15 cellular contexts compared by ENCODE assay signal in the genomic region with DNA sequence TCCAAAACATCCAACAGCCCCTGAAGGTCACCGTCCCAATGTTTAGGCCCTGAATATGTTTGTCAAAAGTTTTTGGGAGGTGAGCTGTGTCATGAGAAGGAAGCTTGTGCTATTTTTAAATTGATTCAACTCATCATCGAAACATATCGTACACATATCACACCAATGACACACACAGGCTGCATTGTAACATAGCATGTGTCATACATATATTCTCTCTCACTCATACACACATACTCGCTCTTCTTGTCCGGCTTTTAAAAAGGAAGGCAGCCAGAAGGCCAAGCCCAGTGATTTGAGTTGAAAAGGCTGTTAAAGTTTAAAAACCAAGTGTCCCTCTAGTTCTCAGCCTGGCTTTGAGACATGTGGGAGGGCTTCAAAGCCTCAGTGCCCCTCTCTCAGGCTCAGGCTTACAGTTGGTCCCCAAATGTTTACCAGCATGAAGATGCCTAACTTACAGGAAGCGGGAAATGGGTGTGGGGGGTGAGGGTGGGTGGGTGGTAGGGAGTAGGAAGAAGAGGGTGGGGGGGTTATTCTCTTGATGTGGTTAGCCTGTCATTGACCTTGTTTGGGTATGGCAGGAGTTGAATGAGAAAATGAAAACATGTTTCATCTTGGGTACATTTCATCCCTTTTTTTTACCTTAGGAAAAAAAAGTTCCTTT. TPM values are rescaled to one million over a fixed set of nuclear protein-coding genes. Genes with fewer than 3 reads are reported as not detected.
A peak's percentile ranks its signal among the peaks of the same experiment; 100 is the strongest.
DNase-seq lines count a peak whose midpoint lies in the region; ATAC-seq and TF ChIP-seq lines count a peak whose summit lies in the region.
"Had no signal": no experiment of that assay in that cellular context is flagged by ENCODE, and none has a peak within 500 bp of the region (broad histone marks: within the 10 kb centered on the region; RNA-seq: fewer than 3 reads in every experiment).

No MANE protein-coding gene starts in this region.

- H3K4me1 Mint-ChIP-seq in activated naive CD4-positive, alpha-beta T cell treated with anti-CD3 and anti-CD28 coated beads, Interleukin-2, amount 10 ng/mL, durations not matched to agents 7 days and 5 days: peaks cover 63% of the 10 kb centered on the region
- peaks cover 49% of the 10 kb centered on the region for H3K4me1 Mint-ChIP-seq in stimulated activated naive CD8-positive, alpha-beta T cell treated with anti-CD3 and anti-CD28 coated beads, Interleukin-15, amount 100 ng/mL, for 72 hours

- DNase-seq in activated naive CD4-positive, alpha-beta T cell treated with anti-CD3 and anti-CD28 coated beads, Interleukin-2, amount 10 ng/mL, durations not matched to agents 7 days and 5 days: peak; percentile 23
- DNase-seq in activated naive CD4-positive, alpha-beta T cell treated with anti-CD3 and anti-CD28 coated beads, Interleukin-2, amount 50 U/mL, for 16 hours: no peak
- peak; percentile 61 for DNase-seq in SW480 (ENCODE audit: low spot score)
- DNase-seq in esophagus muscularis mucosa (ENCODE audit: extremely low spot score): peak; percentile 64
- no peak for DNase-seq in stimulated activated naive CD8-positive, alpha-beta T cell treated with anti-CD3 and anti-CD28 coated beads, Interleukin-15, amount 100 ng/mL, for 72 hours
- DNase-seq in inferior parietal cortex (ENCODE audit: extremely low spot score): no peak
- DNase-seq in omental fat pad (ENCODE audit: low spot score): no peak
- DNase-seq: activated CD4-positive, alpha-beta T cell treated with anti-CD3 and anti-CD28 coated beads, Interleukin-2, amount 50 U/mL, for 1 hour; CD8-positive, alpha-beta T cell; cerebellar nuclear complex; NCI-H2171; SHP77 had no signal

- ATAC-seq in stimulated activated naive CD8-positive, alpha-beta T cell treated with anti-CD3 and anti-CD28 coated beads, Interleukin-15, amount 100 ng/mL, for 72 hours: peak; percentile 35
- ATAC-seq in GM21423 (IDR thresholded peaks at IDR 0.05; ENCODE audit: unreplicated experiment) (no peak), omental fat pad (ENCODE audit: low FRiP score) (no peak)
- ATAC-seq: CD8-positive, alpha-beta T cell; sciatic nerve had no signal

- TF ChIP-seq EP300 in esophagus muscularis mucosa (IDR thresholded peaks at IDR 0.05): no peak

- H3K36me3 ChIP-seq in esophagus muscularis mucosa: no peaks in the 10 kb centered on the region

- TF ChIP-seq CTCF in esophagus muscularis mucosa (IDR thresholded peaks at IDR 0.05): no peak
- no peak for TF ChIP-seq CTCF in omental fat pad (IDR thresholded peaks at IDR 0.05)

- peaks cover 12% of the 10 kb centered on the region for H3K36me3 Mint-ChIP-seq in activated naive CD4-positive, alpha-beta T cell treated with anti-CD3 and anti-CD28 coated beads, Interleukin-2, amount 10 ng/mL, durations not matched to agents 7 days and 5 days
- H3K36me3 Mint-ChIP-seq: CD8-positive, alpha-beta T cell had no signal

- no peak for TF ChIP-seq POLR2A in esophagus muscularis mucosa (IDR thresholded peaks at IDR 0.05; ENCODE audit: low read depth)

- peaks cover 0 to 26% (median 3%) of the 10 kb centered on the region in 4 donors for H3K27me3 ChIP-seq in esophagus muscularis mucosa

- H3K27ac Mint-ChIP-seq in activated naive CD4-positive, alpha-beta T cell treated with anti-CD3 and anti-CD28 coated beads, Interleukin-2, amount 10 ng/mL, durations not matched to agents 7 days and 5 days: peak overlapping the region; percentile 85
- peak overlapping the region in 1 of 2 donors; percentile 15 for H3K27ac Mint-ChIP-seq in stimulated activated naive CD8-positive, alpha-beta T cell treated with anti-CD3 and anti-CD28 coated beads, Interleukin-15, amount 100 ng/mL, for 72 hours
- H3K27ac Mint-ChIP-seq: CD8-positive, alpha-beta T cell had no signal

- H3K4me3 Mint-ChIP-seq in activated naive CD4-positive, alpha-beta T cell treated with anti-CD3 and anti-CD28 coated beads, Interleukin-2, amount 10 ng/mL, durations not matched to agents 7 days and 5 days: peak overlapping the region; percentile 50
- H3K4me3 Mint-ChIP-seq in stimulated activated naive CD8-positive, alpha-beta T cell treated with anti-CD3 and anti-CD28 coated beads, Interleukin-15, amount 100 ng/mL, for 72 hours: no peak overlapping the region
- H3K4me3 Mint-ChIP-seq: CD8-positive, alpha-beta T cell had no signal

- CTCF ChIA-PET in activated naive CD4-positive, alpha-beta T cell treated with anti-CD3 and anti-CD28 coated beads, Interleukin-2, amount 10 ng/mL, durations not matched to agents 7 days and 5 days (lab: Charles Lee): no interaction called here

- peaks cover 7 to 24% (median 14%) of the 10 kb centered on the region in 4 donors for H3K4me1 ChIP-seq in esophagus muscularis mucosa

- WGBS in esophagus muscularis mucosa: 84% methylated on average over 6 of the region's 6 CpGs

- H3K27ac ChIP-seq in esophagus muscularis mucosa (replicated peaks in 1 of 4): no peak overlapping the region

- H3K4me3 ChIP-seq in esophagus muscularis mucosa: no peak overlapping the region
- H3K4me3 ChIP-seq: hepatocyte had no signal

- H3K9me3 ChIP-seq in esophagus muscularis mucosa: no peaks in the 10 kb centered on the region

- H3K9me3 Mint-ChIP-seq in activated naive CD4-positive, alpha-beta T cell treated with anti-CD3 and anti-CD28 coated beads, Interleukin-2, amount 10 ng/mL, durations not matched to agents 7 days and 5 days: no peaks in the 10 kb centered on the region
- H3K9me3 Mint-ChIP-seq in stimulated activated naive CD8-positive, alpha-beta T cell treated with anti-CD3 and anti-CD28 coated beads, Interleukin-15, amount 100 ng/mL, for 72 hours: no peaks in the 10 kb centered on the region
- H3K9me3 Mint-ChIP-seq: CD8-positive, alpha-beta T cell had no signal

- H3K27me3 Mint-ChIP-seq in activated naive CD4-positive, alpha-beta T cell treated with anti-CD3 and anti-CD28 coated beads, Interleukin-2, amount 10 ng/mL, durations not matched to agents 7 days and 5 days: peaks cover 32% of the 10 kb centered on the region
- H3K27me3 Mint-ChIP-seq in stimulated activated naive CD8-positive, alpha-beta T cell treated with anti-CD3 and anti-CD28 coated beads, Interleukin-15, amount 100 ng/mL, for 72 hours: peaks cover 62% of the 10 kb centered on the region

- intact Hi-C loops in esophagus muscularis mucosa (cut with DNase I): loop anchor here (10.0 kb wide), 1 partner anchor 598 kb away; no protein-coding TSS in a partner anchor

RNA-seq across cellular contexts. Expression of gene PRDM1, which starts 3.3 kb away (rescaled TPM):
- total RNA-seq in esophagus muscularis mucosa: 1 to 10 TPM; 1.8 to 5.1 (median 2.3) TPM
- total RNA-seq in omental fat pad: 10 to 100 TPM in 2 of 4 donors, 1 to 10 TPM in 2; 7.0 to 20.8 (median 10.3) TPM

Comparison
In these comparisons a context has a peak if more than half of its experiments do, and no peak if none do; other contexts are left out.
1. DNase-seq: peak in activated naive CD4-positive, alpha-beta T cell treated with anti-CD3 and anti-CD28 coated beads, Interleukin-2, amount 10 ng/mL, durations not matched to agents 7 days and 5 days (single experiment), SW480 (single experiment) and esophagus muscularis mucosa (single experiment); none in activated naive CD4-positive, alpha-beta T cell treated with anti-CD3 and anti-CD28 coated beads, Interleukin-2, amount 50 U/mL, for 16 hours (single experiment), stimulated activated naive CD8-positive, alpha-beta T cell treated with anti-CD3 and anti-CD28 coated beads, Interleukin-15, amount 100 ng/mL, for 72 hours (0 of 2), inferior parietal cortex (single experiment) and omental fat pad (single experiment).